In the genomic region with DNA sequence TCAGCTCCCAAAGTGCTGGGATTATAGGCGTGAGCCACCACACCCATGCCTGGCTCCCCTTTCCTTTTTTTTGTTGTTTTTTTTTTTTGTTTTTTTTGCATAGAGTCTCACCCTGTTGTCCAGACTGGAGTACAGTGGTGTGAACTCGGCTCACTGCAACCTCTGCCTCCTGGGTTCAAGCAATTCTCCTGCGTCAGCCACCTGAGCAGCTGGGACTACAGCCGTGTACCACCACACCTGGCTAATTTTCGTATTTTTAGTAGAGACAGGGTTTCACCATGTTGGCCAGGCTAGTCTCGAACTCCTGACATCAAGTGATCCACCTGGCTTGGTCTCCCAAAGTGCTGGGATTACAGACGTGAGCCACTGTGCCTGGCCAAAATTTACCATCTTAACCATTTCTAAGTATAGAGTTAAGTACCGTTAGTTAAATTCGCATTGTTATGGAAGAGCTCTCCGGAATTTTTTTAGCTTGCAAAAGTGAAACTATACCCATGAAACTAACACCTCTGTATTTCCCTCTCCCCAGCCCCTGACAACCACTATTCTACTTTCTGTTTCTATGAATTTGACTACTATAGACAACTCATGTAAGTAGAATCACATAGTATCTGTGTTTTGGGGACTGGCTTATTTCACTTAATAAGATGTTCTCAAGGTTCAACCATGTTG, we compare ENCODE assay signal across 8 cellular contexts.
A peak's percentile ranks its signal among the peaks of the same experiment; 100 is the strongest.
DNase-seq lines count a peak whose midpoint lies in the region; ATAC-seq lines count a peak whose summit lies in the region.

No MANE protein-coding gene starts in this region.

- POLR2A ChIA-PET in naive thymus-derived CD8-positive, alpha-beta T cell (lab: Charles Lee): interaction anchor here (0.7 kb wide), 1 partner anchor 378 kb away, joined by 4 read pairs; no protein-coding TSS in a partner anchor

- no peaks in the 10 kb centered on the region for H3K36me3 Mint-ChIP-seq in naive thymus-derived CD8-positive, alpha-beta T cell

- intact Hi-C loops in left cardiac atrium (cut with DNase I): no loop called here

- H4K8ac ChIP-seq in trophoblast cell (ENCODE audit: low read depth, low read length): no peak overlapping the region

- H3K36me3 ChIP-seq in trophoblast cell (ENCODE audit: control insufficient read depth in 1 of 2, insufficient read depth in 2 of 2, low read length in 2 of 2): no peaks in the 10 kb centered on the region

- ATAC-seq in GM18873 (IDR thresholded peaks at IDR 0.05; ENCODE audit: low FRiP score, unreplicated experiment): peak; percentile 80
- ATAC-seq in HG02610 (IDR thresholded peaks at IDR 0.05; ENCODE audit: unreplicated experiment): peak; percentile 83
- ATAC-seq in naive thymus-derived CD8-positive, alpha-beta T cell: peak in 1 of 2 donors; percentile 46
- no peak for ATAC-seq in left cardiac atrium

- peaks cover 2% of the 10 kb centered on the region for H3K9me3 ChIP-seq in trophoblast cell (ENCODE audit: insufficient read depth, low read depth, low read length)

- no peak overlapping the region for H2AFZ ChIP-seq in trophoblast cell (ENCODE audit: insufficient read depth, low read length, poor library complexity)

- no peak overlapping the region for H3K14ac ChIP-seq in trophoblast cell (ENCODE audit: low read length)

- no CpG with 5 or more reads among the region's 10 CpGs for WGBS in trophoblast cell (ENCODE audit: extremely low coverage, insufficient coverage, insufficient read length)

- H3K4ac ChIP-seq in trophoblast cell (ENCODE audit: low read depth, low read length): no peak overlapping the region

- H3K79me1 ChIP-seq in trophoblast cell (ENCODE audit: low read length): no peaks in the 10 kb centered on the region

- no peak overlapping the region for H2BK5ac ChIP-seq in trophoblast cell (ENCODE audit: low read depth, low read length, poor library complexity)

- no peaks in the 10 kb centered on the region for H3K9me3 Mint-ChIP-seq in naive thymus-derived CD8-positive, alpha-beta T cell

- H3K79me2 ChIP-seq in trophoblast cell (ENCODE audit: control insufficient read depth, insufficient read depth, low read length, poor library complexity): no peaks in the 10 kb centered on the region

- no peak overlapping the region for H3K18ac ChIP-seq in trophoblast cell (ENCODE audit: low read length)

- H3K27ac Mint-ChIP-seq in naive thymus-derived CD8-positive, alpha-beta T cell: peak overlapping the region in 7 of 10 donors; percentile 2 to 92 (median 60)

- no peak overlapping the region for H3K27ac ChIP-seq in trophoblast cell (ENCODE audit: low read depth, low read length)

- H3K27me3 ChIP-seq in trophoblast cell (ENCODE audit: insufficient read depth, low read length): no peaks in the 10 kb centered on the region

- no peak overlapping the region for H2AK5ac ChIP-seq in trophoblast cell (ENCODE audit: low read length)

- no peaks in the 10 kb centered on the region for H3K4me1 ChIP-seq in trophoblast cell (ENCODE audit: control insufficient read depth in 1 of 2, insufficient read depth in 2 of 2, low read length in 2 of 2)

- peak overlapping the region; percentile 9 to 79 (median 57) for H3K4me3 Mint-ChIP-seq in naive thymus-derived CD8-positive, alpha-beta T cell

- H3K4me2 ChIP-seq in trophoblast cell (ENCODE audit: low read length): no peak overlapping the region

- H2BK120ac ChIP-seq in trophoblast cell (ENCODE audit: insufficient read depth, low read length, poor library complexity): no peak overlapping the region

- no peak overlapping the region for H4K91ac ChIP-seq in trophoblast cell (ENCODE audit: low read depth, low read length)

- no peak overlapping the region for H4K12ac ChIP-seq in trophoblast cell (ENCODE audit: low read depth, low read length)

- H3K4me1 Mint-ChIP-seq in naive thymus-derived CD8-positive, alpha-beta T cell: peaks cover 4 to 34% (median 11%) of the 10 kb centered on the region in 4 donors

- H3K9ac ChIP-seq in trophoblast cell (ENCODE audit: low read length): no peak overlapping the region

- H3K4me3 ChIP-seq in trophoblast cell (ENCODE audit: low read depth, low read length): no peak overlapping the region

- no peak overlapping the region for H3K23ac ChIP-seq in trophoblast cell (ENCODE audit: low read length)

- DNase-seq in NAMALWA (ENCODE audit: low spot score) (peak; percentile 59), COLO829 (ENCODE audit: low spot score) (no peak), left cardiac atrium (no peak), islet precursor cell (no peak), trophoblast cell (no peak)
- DNase-seq in naive thymus-derived CD8-positive, alpha-beta T cell: no peak

- H2BK12ac ChIP-seq in trophoblast cell (ENCODE audit: low read length): no peak overlapping the region

- peaks cover 0 to 7% (median 0%) of the 10 kb centered on the region in 5 donors for H3K27me3 Mint-ChIP-seq in naive thymus-derived CD8-positive, alpha-beta T cell

Comparison
In these comparisons a context has a peak if more than half of its experiments do, and no peak if none do; other contexts are left out.
1. ATAC-seq: peak in GM18873 (single experiment) and HG02610 (single experiment); none in left cardiac atrium (0 of 2).